In genomic region chr13:73057284-73058025, GRCh38 we compare ENCODE assay signal across 13 cellular contexts. TPM values are rescaled to one million over a fixed set of nuclear protein-coding genes. Genes with fewer than 3 reads are reported as not detected.
DNase-seq lines count a peak whose midpoint lies in the region; ATAC-seq and TF ChIP-seq lines count a peak whose summit lies in the region.
"Had no signal": no experiment of that assay in that cellular context is flagged by ENCODE, and none has a peak within 500 bp of the region (broad histone marks: within the 10 kb centered on the region; RNA-seq: fewer than 3 reads in every experiment).

No MANE protein-coding gene starts in this region.

- no peaks in the 10 kb centered on the region for H3K9me3 Mint-ChIP-seq in activated T-helper 1 cell treated with anti-CD3 and anti-CD28 coated beads, Interleukin-12 subunit alpha, Interleukin-12 subunit beta, Interleukin-2, Interleukin-4 antibody, amounts not matched to agents 30 ng/mL and 10 ng/mL and 1 ng/mL, durations not matched to agents 14 hours and 24 hours and 36 hours

- no peak for TF ChIP-seq EP300 in tibial nerve (IDR thresholded peaks at IDR 0.05)

- H3K4me3 ChIP-seq in tibial nerve: peak overlapping the region in 2 of 4 donors; percentile 77 to 93

- H3K4me1 Mint-ChIP-seq in activated T-helper 1 cell treated with anti-CD3 and anti-CD28 coated beads, Interleukin-12 subunit alpha, Interleukin-12 subunit beta, Interleukin-2, Interleukin-4 antibody, amounts not matched to agents 30 ng/mL and 10 ng/mL and 1 ng/mL, durations not matched to agents 14 hours and 24 hours and 36 hours (ENCODE audit: low read depth): peaks cover 20% of the 10 kb centered on the region

- no peaks in the 10 kb centered on the region for H3K9me3 ChIP-seq in tibial nerve
- H3K9me3 ChIP-seq: lower lobe of right lung had no signal

- no peak overlapping the region for H3K27ac Mint-ChIP-seq in activated T-helper 1 cell treated with anti-CD3 and anti-CD28 coated beads, Interleukin-12 subunit alpha, Interleukin-12 subunit beta, Interleukin-2, Interleukin-4 antibody, amounts not matched to agents 30 ng/mL and 10 ng/mL and 1 ng/mL, durations not matched to agents 14 hours and 24 hours and 36 hours

- DNase-seq in HT-29 (ENCODE audit: low spot score) (peak; percentile 83), left colon (no peak), tibial nerve (ENCODE audit: low spot score in 2 of 2) (no peak), activated gamma-delta T cell (lab: John Stamatoyannopoulos, UW) (no peak)
- no peak for DNase-seq in activated T-helper 1 cell treated with anti-CD3 and anti-CD28 coated beads, Interleukin-12 subunit alpha, Interleukin-12 subunit beta, Interleukin-2, Interleukin-4 antibody, amounts not matched to agents 30 ng/mL and 10 ng/mL and 1 ng/mL, durations not matched to agents 14 hours and 24 hours and 36 hours (ENCODE audit: low spot score)
- DNase-seq: activated T-cell treated with anti-CD3 and anti-CD28 coated beads for 4 hours, amygdala, lower lobe of right lung, NCI-H2227 treated with DMSO at 0.1 percent for 48 hours, posterior cingulate gyrus had no signal

- ATAC-seq in left colon: peak; percentile 5
- ATAC-seq in GM18520 (IDR thresholded peaks at IDR 0.05; ENCODE audit: unreplicated experiment): no peak
- ATAC-seq in GM19455 (IDR thresholded peaks at IDR 0.05; ENCODE audit: unreplicated experiment): no peak
- ATAC-seq: lower lobe of right lung had no signal

- no peaks in the 10 kb centered on the region for H3K36me3 ChIP-seq in tibial nerve
- H3K36me3 ChIP-seq: lower lobe of right lung had no signal

- no peak for TF ChIP-seq CTCF in tibial nerve (IDR thresholded peaks at IDR 0.05)

- H3K27ac ChIP-seq in tibial nerve: peak overlapping the region in 3 of 4 donors; percentile 41 to 73 (median 62)
- H3K27ac ChIP-seq: VCaP had no signal

- H3K27me3 Mint-ChIP-seq in activated T-helper 1 cell treated with anti-CD3 and anti-CD28 coated beads, Interleukin-12 subunit alpha, Interleukin-12 subunit beta, Interleukin-2, Interleukin-4 antibody, amounts not matched to agents 30 ng/mL and 10 ng/mL and 1 ng/mL, durations not matched to agents 14 hours and 24 hours and 36 hours (ENCODE audit: insufficient read depth): peaks cover 49% of the 10 kb centered on the region

- intact Hi-C loops in activated T-helper 1 cell treated with anti-CD3 and anti-CD28 coated beads, Interleukin-12 subunit alpha, Interleukin-12 subunit beta, Interleukin-2, Interleukin-4 antibody, amounts not matched to agents 30 ng/mL and 10 ng/mL and 1 ng/mL, durations not matched to agents 14 hours and 24 hours and 36 hours (cut with micrococcal nuclease): loop anchor here (1.0 to 10.0 kb wide), 7 partner anchors 165 to 1230 kb away; partner anchors contain the start of genes BORA, KLF12, MZT1 and PIBF1
- intact Hi-C loops in left colon (cut with DNase I, micrococcal nuclease): no loop called here

- TF ChIP-seq POLR2A in tibial nerve (IDR thresholded peaks at IDR 0.05): no peak

- peaks cover 0 to 2% of the 10 kb centered on the region in 2 donors for H3K27me3 ChIP-seq in tibial nerve

- H3K4me1 ChIP-seq in tibial nerve: peaks cover 0 to 17% (median 3%) of the 10 kb centered on the region in 4 donors

- WGBS in tibial nerve, 2 donors: 81% methylated on average over 3 of the region's 3 CpGs

- no peaks in the 10 kb centered on the region for H3K36me3 Mint-ChIP-seq in activated T-helper 1 cell treated with anti-CD3 and anti-CD28 coated beads, Interleukin-12 subunit alpha, Interleukin-12 subunit beta, Interleukin-2, Interleukin-4 antibody, amounts not matched to agents 30 ng/mL and 10 ng/mL and 1 ng/mL, durations not matched to agents 14 hours and 24 hours and 36 hours (ENCODE audit: low read depth)

- H3K4me3 Mint-ChIP-seq in activated T-helper 1 cell treated with anti-CD3 and anti-CD28 coated beads, Interleukin-12 subunit alpha, Interleukin-12 subunit beta, Interleukin-2, Interleukin-4 antibody, amounts not matched to agents 30 ng/mL and 10 ng/mL and 1 ng/mL, durations not matched to agents 14 hours and 24 hours and 36 hours: peak overlapping the region; percentile 80

RNA-seq across cellular contexts. Expression of gene KLF5, which starts 1.4 kb away (rescaled TPM):
- 129 and 135 TPM in 2 replicates for total RNA-seq in HT-29 (2014; rRNA removed; shearing (Covaris generic))
- 2.4 and 2.5 TPM in 2 replicates for total RNA-seq in activated T-helper 1 cell treated with anti-CD3 and anti-CD28 coated beads, Interleukin-12 subunit alpha, Interleukin-12 subunit beta, Interleukin-2, Interleukin-4 antibody, amounts not matched to agents 30 ng/mL and 10 ng/mL and 1 ng/mL, durations not matched to agents 14 hours and 24 hours and 36 hours
- 100 to 1,000 TPM; 361 to 365 TPM for total RNA-seq in left colon
- total RNA-seq in tibial nerve: 100 to 1,000 TPM in 2 of 4 donors, 10 to 100 TPM in 2; 26.4 to 109 (median 85.4) TPM
